26 cellular contexts compared by ENCODE assay signal in the genomic region with DNA sequence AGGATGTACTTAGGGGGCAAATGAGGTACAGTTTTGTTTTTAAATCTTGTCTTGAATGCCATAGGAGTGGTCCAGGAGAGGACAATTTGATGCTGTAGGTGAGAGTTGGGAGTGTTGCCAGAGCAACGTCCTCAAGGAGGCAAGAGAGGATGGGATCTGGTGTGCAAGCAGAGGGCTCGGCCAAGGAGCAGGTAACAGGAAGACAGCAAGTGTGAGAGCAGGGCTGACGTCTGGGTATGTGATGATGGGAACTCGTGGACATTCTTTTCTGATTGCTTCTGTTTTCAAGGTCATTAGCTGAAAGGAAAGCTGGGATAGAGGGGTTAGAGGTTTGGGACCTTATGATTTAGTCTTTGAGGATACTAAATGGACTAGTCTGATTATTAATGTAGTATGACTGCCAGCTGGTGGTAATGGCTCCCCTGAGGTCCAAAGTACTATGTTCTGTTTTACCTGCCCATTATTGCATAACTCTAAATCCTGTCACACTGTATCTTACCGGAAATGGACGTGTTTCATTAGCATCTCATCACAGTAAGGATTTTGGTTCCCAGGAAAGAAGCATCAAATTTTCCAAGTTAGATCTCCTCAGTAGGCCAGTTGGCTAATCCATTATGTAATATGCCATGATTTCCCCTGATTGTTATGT. TPM values are rescaled to one million over a fixed set of nuclear protein-coding genes. Genes with fewer than 3 reads are reported as not detected.
DNase-seq lines count a peak whose midpoint lies in the region; ATAC-seq and FAIRE-seq lines count a peak whose summit lies in the region.
"Had no signal": no experiment of that assay in that cellular context is flagged by ENCODE, and none has a peak within 500 bp of the region (broad histone marks: within the 10 kb centered on the region; RNA-seq: fewer than 3 reads in every experiment).

No MANE protein-coding gene starts in this region.

- no peaks in the 10 kb centered on the region for H3K4me1 ChIP-seq in small intestine (ENCODE audit: control insufficient read depth in 2 of 2, insufficient read depth in 1 of 2, low read depth in 1 of 2, low read length in 1 of 2)

- H3K27ac ChIP-seq in small intestine (ENCODE audit: low read depth in 1 of 2, low read length in 1 of 2), result peak overlapping the region; percentile 27 to 78
- H3K27ac ChIP-seq: 22Rv1, BLaER1 had no signal

- H3K4me1 Mint-ChIP-seq in activated naive CD8-positive, alpha-beta T cell (ENCODE audit: low read depth), result peaks cover 15% of the 10 kb centered on the region
- H3K4me1 Mint-ChIP-seq in activated naive CD8-positive, alpha-beta T cell treated with anti-CD3 and anti-CD28 coated beads for 36 hours, result peaks cover 22% of the 10 kb centered on the region
- peaks cover 14% of the 10 kb centered on the region for H3K4me1 Mint-ChIP-seq in stimulated activated memory B cell treated with anti-CD40 and anti-IgM and Interleukin-4, amounts not matched to agents 10 μg/mL and 1 μg/mL and 100 μg/mL, for 72 hours

- ATAC-seq in left lobe of liver, result peak; percentile 89
- ATAC-seq in stimulated activated memory B cell treated with anti-CD40 and anti-IgM and Interleukin-4, amounts not matched to agents 10 μg/mL and 1 μg/mL and 100 μg/mL, for 72 hours, result no peak
- ATAC-seq: Panc1 had no signal

- no peaks in the 10 kb centered on the region for H3K27me3 Mint-ChIP-seq in activated naive CD8-positive, alpha-beta T cell
- no peaks in the 10 kb centered on the region for H3K27me3 Mint-ChIP-seq in activated naive CD8-positive, alpha-beta T cell treated with anti-CD3 and anti-CD28 coated beads for 36 hours
- H3K27me3 Mint-ChIP-seq in stimulated activated memory B cell treated with anti-CD40 and anti-IgM and Interleukin-4, amounts not matched to agents 10 μg/mL and 1 μg/mL and 100 μg/mL, for 72 hours, result no peaks in the 10 kb centered on the region
- H3K27me3 Mint-ChIP-seq: CD4-positive, alpha-beta T cell had no signal

- peak overlapping the region; percentile 51 for H3K27ac Mint-ChIP-seq in activated naive CD8-positive, alpha-beta T cell
- no peak overlapping the region for H3K27ac Mint-ChIP-seq in activated naive CD8-positive, alpha-beta T cell treated with anti-CD3 and anti-CD28 coated beads for 36 hours
- H3K27ac Mint-ChIP-seq in stimulated activated memory B cell treated with anti-CD40 and anti-IgM and Interleukin-4, amounts not matched to agents 10 μg/mL and 1 μg/mL and 100 μg/mL, for 72 hours, result no peak overlapping the region
- H3K27ac Mint-ChIP-seq: CD4-positive, alpha-beta T cell had no signal

- no peak for FAIRE-seq in small intestine (lab: Jason Lieb, UNC)

- no peaks in the 10 kb centered on the region for H3K9me3 Mint-ChIP-seq in activated naive CD8-positive, alpha-beta T cell (ENCODE audit: low read depth)
- H3K9me3 Mint-ChIP-seq in activated naive CD8-positive, alpha-beta T cell treated with anti-CD3 and anti-CD28 coated beads for 36 hours, result no peaks in the 10 kb centered on the region
- no peaks in the 10 kb centered on the region for H3K9me3 Mint-ChIP-seq in stimulated activated memory B cell treated with anti-CD40 and anti-IgM and Interleukin-4, amounts not matched to agents 10 μg/mL and 1 μg/mL and 100 μg/mL, for 72 hours
- H3K9me3 Mint-ChIP-seq: CD4-positive, alpha-beta T cell had no signal

- no peaks in the 10 kb centered on the region for H3K27me3 ChIP-seq in small intestine (ENCODE audit: control insufficient read depth in 2 of 2, insufficient read depth in 2 of 2, low read length in 2 of 2)
- H3K27me3 ChIP-seq: BLaER1 had no signal

- 19 to 44% (median 42%) methylated on average over 6 of the region's 6 CpGs for WGBS in small intestine, 3 donors

- H3K36me3 Mint-ChIP-seq in activated naive CD8-positive, alpha-beta T cell, result peaks cover 19% of the 10 kb centered on the region
- peaks cover 49% of the 10 kb centered on the region for H3K36me3 Mint-ChIP-seq in activated naive CD8-positive, alpha-beta T cell treated with anti-CD3 and anti-CD28 coated beads for 36 hours
- H3K36me3 Mint-ChIP-seq in stimulated activated memory B cell treated with anti-CD40 and anti-IgM and Interleukin-4, amounts not matched to agents 10 μg/mL and 1 μg/mL and 100 μg/mL, for 72 hours, result peaks cover 60% of the 10 kb centered on the region

- H3K9me3 ChIP-seq in small intestine (ENCODE audit: control insufficient read depth, low read depth), result no peaks in the 10 kb centered on the region
- H3K9me3 ChIP-seq: BLaER1 had no signal

- peak; percentile 6 for DNase-seq in DMS79 treated with DMSO at 0.1 percent for 48 hours (lab: John Stamatoyannopoulos, UW)
- DNase-seq in DMS79 (lab: John Stamatoyannopoulos, UW), result no peak
- DNase-seq in activated naive CD8-positive, alpha-beta T cell treated with anti-CD3 and anti-CD28 coated beads for 36 hours, result no peak
- DNase-seq in left lobe of liver (ENCODE audit: low spot score), result no peak
- DNase-seq in small intestine, result peak; percentile 79
- DNase-seq in dermis blood vessel endothelial cell, result no peak
- DNase-seq: ACHN; Calu3; CD4-positive, alpha-beta T cell; DMS153; GDM1; KG1; NCI-H1092 treated with DMSO at 0.1 percent for 48 hours; NCI-H1436 treated with DMSO at 0.1 percent for 48 hours; NCI-H1930; NCI-H226; NCI-H510A treated with DMSO at 0.1 percent for 48 hours; NCI-H774; NK-92 treated with Interleukin-12 subunit alpha and Interleukin-12 subunit beta, amount 100 ng/mL, for 24 hours; SIG-M5 had no signal

- H3K4me3 ChIP-seq in small intestine (ENCODE audit: low read depth in 1 of 2, low read length in 2 of 2), result no peak overlapping the region
- H3K4me3 ChIP-seq: BLaER1 had no signal

- H3K36me3 ChIP-seq in small intestine (ENCODE audit: control insufficient read depth in 2 of 2, insufficient read depth in 2 of 2, low read length in 2 of 2), result peaks cover 2 to 14% of the 10 kb centered on the region in 2 donors

- no peak overlapping the region for H3K4me3 Mint-ChIP-seq in activated naive CD8-positive, alpha-beta T cell
- no peak overlapping the region for H3K4me3 Mint-ChIP-seq in activated naive CD8-positive, alpha-beta T cell treated with anti-CD3 and anti-CD28 coated beads for 36 hours
- no peak overlapping the region for H3K4me3 Mint-ChIP-seq in stimulated activated memory B cell treated with anti-CD40 and anti-IgM and Interleukin-4, amounts not matched to agents 10 μg/mL and 1 μg/mL and 100 μg/mL, for 72 hours
- H3K4me3 Mint-ChIP-seq: CD4-positive, alpha-beta T cell had no signal

RNA-seq across cellular contexts. Expression of a gene that starts 15.3 kb away (rescaled TPM):
- total RNA-seq in activated naive CD8-positive, alpha-beta T cell treated with anti-CD3 and anti-CD28 coated beads for 36 hours, result 100 to 1,000 TPM; 140 to 148 TPM
- 8.8 TPM for total RNA-seq in left lobe of liver
- polyA plus RNA-seq in small intestine, result 10 to 100 TPM; 20.6 to 31.3 (median 30.6) TPM
- 51.4 and 54.1 TPM in 2 replicates for total RNA-seq in dermis blood vessel endothelial cell

RNA-seq across cellular contexts. Expression of a gene that starts 28.6 kb away (rescaled TPM):
- total RNA-seq in activated naive CD8-positive, alpha-beta T cell treated with anti-CD3 and anti-CD28 coated beads for 36 hours, result 10 to 100 TPM; 44.9 to 45.4 TPM
- total RNA-seq in left lobe of liver (38.9 TPM), dermis blood vessel endothelial cell (75.7 and 88.3 TPM in 2 replicates)
- polyA plus RNA-seq in small intestine, result 10 to 100 TPM; 26.2 to 38.5 (median 29.3) TPM

RNA-seq across cellular contexts. Expression of a gene that starts 39.5 kb away (rescaled TPM):
- 1 to 10 TPM; 1.3 to 1.5 TPM for total RNA-seq in activated naive CD8-positive, alpha-beta T cell treated with anti-CD3 and anti-CD28 coated beads for 36 hours
- total RNA-seq in left lobe of liver (3.0 TPM), dermis blood vessel endothelial cell (48.2 and 60.9 TPM in 2 replicates)
- polyA plus RNA-seq in small intestine, result 1 to 10 TPM in 1 of 3 donors, under 1 TPM in 1, not detected in 1; under 0.01 to 2.6 TPM
- total RNA-seq: Calu3; CD4-positive, alpha-beta T cell; H4 had no signal

Comparison
In these comparisons a context has a peak if more than half of its experiments do, and no peak if none do; other contexts are left out.
1. DNase-seq: peak in DMS79 treated with DMSO at 0.1 percent for 48 hours (single experiment) and small intestine (single experiment); none in DMS79 (single experiment), activated naive CD8-positive, alpha-beta T cell treated with anti-CD3 and anti-CD28 coated beads for 36 hours (single experiment), left lobe of liver (single experiment) and dermis blood vessel endothelial cell (single experiment).
2. RNA of a gene that starts 39.5 kb away (total RNA-seq): 48.2 to 60.9 TPM in dermis blood vessel endothelial cell; 3.0 TPM in left lobe of liver (single experiment) and 1.3 to 1.5 TPM in activated naive CD8-positive, alpha-beta T cell treated with anti-CD3 and anti-CD28 coated beads for 36 hours; every median in the first group is over 10 times any median in the second.